Comparison of ENCODE assay signal across 8 cellular contexts in genomic region chr7:128032605-128033235, GRCh38. TPM values are rescaled to one million over a fixed set of nuclear protein-coding genes. Genes with fewer than 3 reads are reported as not detected.
DNase-seq lines count a peak whose midpoint lies in the region; ATAC-seq and TF ChIP-seq lines count a peak whose summit lies in the region.

No MANE protein-coding gene starts in this region.

- intact Hi-C loops in mammary epithelial cell (cut with micrococcal nuclease) (no loop called here), testis (cut with DNase I; ENCODE audit: low total_unique reads) (no loop called here)

- BruUV-seq in mammary epithelial cell (replicated peaks; lab: Mats Ljungman, UMichigan), result no TSS peak

- no peak for ATAC-seq in GM19324 (IDR thresholded peaks at IDR 0.05; ENCODE audit: low FRiP score, unreplicated experiment)
- no peak for ATAC-seq in HG02678 (IDR thresholded peaks at IDR 0.05; ENCODE audit: unreplicated experiment)

- H3K4me3 ChIP-seq in mammary epithelial cell (replicated peaks in 1 of 3; ENCODE audit: insufficient read depth in 1 of 3, low read depth in 2 of 3, low read length in 3 of 3), result no peak overlapping the region
- peak overlapping the region; percentile 56 to 59 for H3K4me3 ChIP-seq in testis

- H3K27me3 ChIP-seq in mammary epithelial cell (ENCODE audit: insufficient read depth, low read length), result no peaks in the 10 kb centered on the region
- no peaks in the 10 kb centered on the region for H3K27me3 ChIP-seq in testis

- no peaks in the 10 kb centered on the region for H3K9me3 ChIP-seq in mammary epithelial cell (replicated peaks; ENCODE audit: insufficient read depth, low read length)
- H3K9me3 ChIP-seq in testis, result no peaks in the 10 kb centered on the region

- dilution Hi-C loops in mammary epithelial cell (cut with HindIII; ENCODE audit: low sequenced_read_pairs), result no loop called here

- H3K4me2 ChIP-seq in mammary epithelial cell (ENCODE audit: insufficient read depth, low read depth, low read length), result peak overlapping the region; percentile 89

- H4K20me1 ChIP-seq in mammary epithelial cell (ENCODE audit: insufficient read depth, low read length), result peaks cover 4% of the 10 kb centered on the region

- peaks cover 6% of the 10 kb centered on the region for H3K79me2 ChIP-seq in mammary epithelial cell (ENCODE audit: insufficient read depth, low read length)

- H3K36me3 ChIP-seq in mammary epithelial cell (ENCODE audit: insufficient read depth, low read length), result no peaks in the 10 kb centered on the region
- H3K36me3 ChIP-seq in testis (ENCODE audit: low read depth, missing control alignments), result no peaks in the 10 kb centered on the region

- 79% methylated on average over 17 of the region's 41 CpGs for WGBS in mammary epithelial cell (ENCODE audit: low coverage, missing lambda C conversion rate)
- 19 to 42% methylated on average over 17 to 41 of the region's 41 CpGs for WGBS in testis, 2 donors

- CTCF ChIA-PET in mammary epithelial cell (lab: Charles Lee; ENCODE audit: low non-redundant PET), result no interaction called here

- H3K27ac ChIP-seq in mammary epithelial cell (ENCODE audit: insufficient read depth, low read depth, low read length) (no peak overlapping the region), testis (peak overlapping the region in 1 of 2 donors; percentile 72)

- H3K4me1 ChIP-seq in mammary epithelial cell (ENCODE audit: insufficient read depth, low read length), result peaks cover 12% of the 10 kb centered on the region
- H3K4me1 ChIP-seq in testis, result peaks cover 4% of the 10 kb centered on the region

- no peak overlapping the region for H3K9ac ChIP-seq in mammary epithelial cell (ENCODE audit: insufficient read depth, low read length)

- in situ Hi-C loops in mammary epithelial cell (cut with MboI; ENCODE audit: low sequenced_read_pairs in 2 of 2), result no loop called here

- no peak for TF ChIP-seq CTCF in mammary epithelial cell (conservative IDR thresholded peaks at IDR 0.05 in 1 of 2, IDR thresholded peaks at IDR 0.05 in 1 of 2; ENCODE audit: extremely low read depth in 1 of 2, insufficient read depth in 1 of 2, low read depth in 1 of 2, low read length in 2 of 2)
- TF ChIP-seq CTCF in testis (IDR thresholded peaks at IDR 0.05), result no peak

- H2AFZ ChIP-seq in mammary epithelial cell (ENCODE audit: low read depth, low read length), result no peak overlapping the region

- TF ChIP-seq POLR2A in testis (IDR thresholded peaks at IDR 0.05), result no peak

- peak; percentile 32 for DNase-seq in activated CD4-positive, alpha-beta T cell treated with anti-CD3 and anti-CD28 coated beads for 48 hours
- DNase-seq in activated CD4-positive, alpha-beta T cell treated with anti-CD3 and anti-CD28 coated beads for 4 hours, result no peak
- no peak for DNase-seq in mammary epithelial cell
- DNase-seq in left kidney (ENCODE audit: low read depth, low spot score), result peak; percentile 79
- no peak for DNase-seq in testis
- no peak for DNase-seq in DMS53 (lab: John Stamatoyannopoulos, UW)

RNA-seq across cellular contexts. Expression of gene LRRC4, which starts 1.5 kb away (rescaled TPM):
- total RNA-seq in mammary epithelial cell, result under 1 TPM; under 0.01 to 0.07 TPM
- polyA plus RNA-seq in mammary epithelial cell, result 0.16 TPM
- not detected for polyA minus RNA-seq in mammary epithelial cell
- total RNA-seq in testis, result 10 to 100 TPM; 10.2 to 12.5 TPM
- polyA plus RNA-seq in testis (ENCODE audit: insufficient read depth, low read depth, low replicate concordance), result 17.0 TPM

Comparison
In these comparisons a context has a peak if more than half of its experiments do, and no peak if none do; other contexts are left out.
1. DNase-seq: peak in activated CD4-positive, alpha-beta T cell treated with anti-CD3 and anti-CD28 coated beads for 48 hours (single experiment) and left kidney (single experiment); none in activated CD4-positive, alpha-beta T cell treated with anti-CD3 and anti-CD28 coated beads for 4 hours (0 of 2), mammary epithelial cell (single experiment), testis (single experiment) and DMS53 (single experiment).
2. H3K4me3 ChIP-seq: peak in testis (2 of 2); none in mammary epithelial cell (0 of 3).
3. RNA of gene LRRC4, which starts 1.5 kb away (total RNA-seq): 10.2 to 12.5 TPM in testis; under 0.01 to 0.07 TPM in mammary epithelial cell; every median in the first group is over 10 times any median in the second.